28 cellular contexts compared by ENCODE assay signal in the genomic region with DNA sequence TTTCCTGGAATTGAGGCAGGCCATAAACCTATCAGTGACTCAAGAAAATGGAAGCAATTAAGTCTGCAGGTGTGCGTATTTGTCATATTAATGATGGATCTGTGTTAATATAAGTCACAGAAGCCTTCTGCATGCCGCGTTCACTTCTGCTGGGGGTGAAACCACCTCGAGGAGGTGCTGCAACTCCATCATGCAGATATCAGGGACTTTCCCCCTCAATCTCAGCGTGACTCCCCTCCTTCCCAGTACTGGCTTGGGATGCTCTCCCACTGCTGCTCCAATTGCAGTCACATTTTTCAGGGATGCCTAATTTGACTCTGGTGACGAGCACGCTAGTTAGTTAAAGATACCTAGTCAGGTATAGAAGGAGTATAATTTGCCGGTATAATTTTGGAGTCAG.
"Had no signal": no experiment of that assay in that cellular context is flagged by ENCODE, and none has a peak within 500 bp of the region (broad histone marks: within the 10 kb centered on the region; RNA-seq: fewer than 3 reads in every experiment).

No MANE protein-coding gene starts in this region.

- H3K9me3 Mint-ChIP-seq: nephron progenitor cell had no signal

- DNase-seq: dermis blood vessel endothelial cell; effector memory CD4-positive, alpha-beta T cell; erythroblast; esophagus squamous epithelium; heart left ventricle; kidney; left cardiac atrium; left lung; mesendoderm; midbrain; naive thymus-derived CD8-positive, alpha-beta T cell; nephron progenitor cell; occipital lobe; ovary; posterior cingulate gyrus; psoas muscle; sigmoid colon; stimulated activated CD4-positive, alpha-beta T cell treated with anti-CD3 and anti-CD28 coated beads, Interleukin-2, amount 100 ng/mL, for 24 hours; stimulated activated CD4-positive, alpha-beta T cell treated with anti-CD3 and anti-CD28 coated beads, Interleukin-4, amount 100 ng/mL, for 24 hours; stimulated activated naive CD8-positive, alpha-beta T cell treated with anti-CD3 and anti-CD28 coated beads, Interleukin-15, Interleukin-2, amounts not matched to agents 100 U/mL and 50 U/mL, for 24 hours; substantia nigra; testis; tibial artery had no signal

- H3K79me2 ChIP-seq: hepatocyte had no signal

- H3K4me2 ChIP-seq: hepatocyte had no signal

- H3K9me3 ChIP-seq: esophagus squamous epithelium, heart left ventricle, left lung, ovary, psoas muscle, sigmoid colon, testis, tibial artery had no signal

- H2AFZ ChIP-seq: hepatocyte had no signal

- H3K36me3 ChIP-seq: esophagus squamous epithelium, heart left ventricle, left lung, ovary, sigmoid colon, tibial artery had no signal

- H3K27ac ChIP-seq: coronary artery, esophagus squamous epithelium, heart left ventricle, hepatocyte, left lung, ovary, psoas muscle, sigmoid colon, testis, tibial artery had no signal

- H3K4me3 ChIP-seq: coronary artery, esophagus squamous epithelium, heart left ventricle, hepatocyte, left lung, ovary, psoas muscle, sigmoid colon, testis, tibial artery had no signal

- H3K27me3 ChIP-seq: esophagus squamous epithelium, left lung, ovary, sigmoid colon, testis, tibial artery had no signal

- H3K4me1 Mint-ChIP-seq: naive thymus-derived CD8-positive, alpha-beta T cell; stimulated activated memory B cell treated with anti-CD40 and anti-IgM and Interleukin-4, amounts not matched to agents 10 μg/mL and 1 μg/mL and 100 μg/mL, for 72 hours had no signal

- H3K4me1 ChIP-seq: esophagus squamous epithelium, heart left ventricle, left lung, psoas muscle, sigmoid colon, testis, tibial artery had no signal

- H3K27ac Mint-ChIP-seq: naive thymus-derived CD8-positive, alpha-beta T cell; nephron progenitor cell; stimulated activated memory B cell treated with anti-CD40 and anti-IgM and Interleukin-4, amounts not matched to agents 10 μg/mL and 1 μg/mL and 100 μg/mL, for 72 hours; type B pancreatic cell had no signal

- ATAC-seq: heart left ventricle; left cardiac atrium; left lung; naive thymus-derived CD8-positive, alpha-beta T cell; psoas muscle; right cardiac atrium; stimulated activated memory B cell treated with anti-CD40 and anti-IgM and Interleukin-4, amounts not matched to agents 10 μg/mL and 1 μg/mL and 100 μg/mL, for 72 hours; stimulated activated naive CD8-positive, alpha-beta T cell treated with anti-CD3 and anti-CD28 coated beads, Interleukin-15, Interleukin-2, amounts not matched to agents 100 U/mL and 50 U/mL, for 24 hours had no signal

- H3K36me3 Mint-ChIP-seq: naive thymus-derived CD8-positive, alpha-beta T cell; stimulated activated memory B cell treated with anti-CD40 and anti-IgM and Interleukin-4, amounts not matched to agents 10 μg/mL and 1 μg/mL and 100 μg/mL, for 72 hours; type B pancreatic cell had no signal

- H3K27me3 Mint-ChIP-seq: stimulated activated memory B cell treated with anti-CD40 and anti-IgM and Interleukin-4, amounts not matched to agents 10 μg/mL and 1 μg/mL and 100 μg/mL, for 72 hours had no signal

- H3K4me3 Mint-ChIP-seq: naive thymus-derived CD8-positive, alpha-beta T cell; nephron progenitor cell; stimulated activated memory B cell treated with anti-CD40 and anti-IgM and Interleukin-4, amounts not matched to agents 10 μg/mL and 1 μg/mL and 100 μg/mL, for 72 hours; type B pancreatic cell had no signal
